Comparison of ENCODE assay signal across 8 cellular contexts in genomic region chr9:14692536-14692917, GRCh38. TPM values are rescaled to one million over a fixed set of nuclear protein-coding genes. Genes with fewer than 3 reads are reported as not detected.
DNase-seq lines count a peak whose midpoint lies in the region; TF ChIP-seq lines count a peak whose summit lies in the region.

No MANE protein-coding gene starts in this region.

- peak overlapping the region; percentile 85 for H3K27ac ChIP-seq in C4-2B
- H3K27ac ChIP-seq in HUES6 (ENCODE audit: low read depth, low read length), result no peak overlapping the region
- H3K27ac ChIP-seq in spleen, result peak overlapping the region in 6 of 8 donors; percentile 46 to 81 (median 73)

- H3K36me3 ChIP-seq in HUES6 (ENCODE audit: control insufficient read depth, insufficient read depth, low read length) (peaks cover 20% of the 10 kb centered on the region), spleen (peaks cover 0 to 26% (median 4%) of the 10 kb centered on the region in 6 donors)

- H3K4me3 ChIP-seq in HUES6 (ENCODE audit: low read depth, low read length) (peak overlapping the region; percentile 76), spleen (peak overlapping the region; percentile 57 to 91 (median 82))

- peaks cover 18% of the 10 kb centered on the region for H3K36me3 Mint-ChIP-seq in activated naive CD8-positive, alpha-beta T cell treated with anti-CD3 and anti-CD28 coated beads for 36 hours

- peaks cover 34% of the 10 kb centered on the region for H3K4me1 Mint-ChIP-seq in activated naive CD8-positive, alpha-beta T cell treated with anti-CD3 and anti-CD28 coated beads for 36 hours

- TF ChIP-seq CTCF in C4-2B (conservative IDR thresholded peaks at IDR 0.05), result no peak
- no peak for TF ChIP-seq CTCF in spleen (IDR thresholded peaks at IDR 0.05 in 8 of 11, conservative IDR thresholded peaks at IDR 0.05 in 3 of 11)

- H3K27me3 ChIP-seq in HUES6 (ENCODE audit: control insufficient read depth, insufficient read depth, low read length) (peaks cover 24% of the 10 kb centered on the region; the same call in 1 of the 2 replicates), spleen (replicated peaks in 1 of 7) (no peaks in the 10 kb centered on the region)

- no peaks in the 10 kb centered on the region for H3K9me3 Mint-ChIP-seq in activated naive CD8-positive, alpha-beta T cell treated with anti-CD3 and anti-CD28 coated beads for 36 hours

- peak overlapping the region; percentile 94 for H3K4me3 Mint-ChIP-seq in activated naive CD8-positive, alpha-beta T cell treated with anti-CD3 and anti-CD28 coated beads for 36 hours

- peak overlapping the region; percentile 60 for H3K9ac ChIP-seq in HUES6 (ENCODE audit: low read length)

- no peak for DNase-seq in activated naive CD8-positive, alpha-beta T cell treated with anti-CD3 and anti-CD28 coated beads for 36 hours
- DNase-seq in iPS-NIHi11 (ENCODE audit: low spot score) (peak; percentile 3), spleen (no peak), NOMO-1 treated with DMSO at 0.1 percent for 48 hours (lab: John Stamatoyannopoulos, UW; ENCODE audit: unreplicated experiment) (no peak)
- no peak for DNase-seq in stimulated activated CD4-positive, alpha-beta T cell treated with anti-CD3 and anti-CD28 coated beads, Interleukin-2, amount 100 ng/mL, for 24 hours
- DNase-seq in stimulated activated CD4-positive, alpha-beta T cell treated with anti-CD3 and anti-CD28 coated beads, Interleukin-15, amount 100 ng/mL, for 24 hours, result no peak

- intact Hi-C loops in spleen (cut with DNase I; ENCODE audit: low total_unique reads), result no loop called here

- 6 to 10% (median 8%) methylated on average over 7 of the region's 7 CpGs for WGBS in spleen, 5 donors

- no peak for TF ChIP-seq POLR2A in spleen (IDR thresholded peaks at IDR 0.05)

- H3K4me1 ChIP-seq in HUES6 (ENCODE audit: control insufficient read depth, insufficient read depth, low read length) (peaks cover 5% of the 10 kb centered on the region), spleen (peaks cover 15 to 61% (median 37%) of the 10 kb centered on the region in 6 donors)

- H3K27me3 Mint-ChIP-seq in activated naive CD8-positive, alpha-beta T cell treated with anti-CD3 and anti-CD28 coated beads for 36 hours, result no peaks in the 10 kb centered on the region

- H3K9me3 ChIP-seq in HUES6 (ENCODE audit: control insufficient read depth, insufficient read depth, low read depth, low read length) (no peaks in the 10 kb centered on the region), spleen (no peaks in the 10 kb centered on the region)

- H3K27ac Mint-ChIP-seq in activated naive CD8-positive, alpha-beta T cell treated with anti-CD3 and anti-CD28 coated beads for 36 hours, result peak overlapping the region; percentile 81

RNA-seq across cellular contexts. Expression of gene ZDHHC21, which starts 0.7 kb away (rescaled TPM):
- 1 to 10 TPM; 4.1 to 4.9 TPM for total RNA-seq in activated naive CD8-positive, alpha-beta T cell treated with anti-CD3 and anti-CD28 coated beads for 36 hours
- total RNA-seq in spleen, result 10 to 100 TPM; 17.6 to 30.7 (median 20.8) TPM
- polyA plus RNA-seq in spleen, result 1 to 10 TPM; 4.9 to 7.6 (median 7.4) TPM

RNA-seq across cellular contexts. Expression of gene CER1, which starts 30.0 kb away (rescaled TPM):
- not detected for total RNA-seq in activated naive CD8-positive, alpha-beta T cell treated with anti-CD3 and anti-CD28 coated beads for 36 hours
- total RNA-seq in spleen, result not detected
- not detected for polyA plus RNA-seq in spleen
